19 cellular contexts compared by ENCODE assay signal in genomic region chr10:124067825-124068400, GRCh38. TPM values are rescaled to one million over a fixed set of nuclear protein-coding genes. Genes with fewer than 3 reads are reported as not detected.
DNase-seq lines count a peak whose midpoint lies in the region; ATAC-seq and TF ChIP-seq lines count a peak whose summit lies in the region.
"Had no signal": no experiment of that assay in that cellular context is flagged by ENCODE, and none has a peak within 500 bp of the region (broad histone marks: within the 10 kb centered on the region; RNA-seq: fewer than 3 reads in every experiment).

No MANE protein-coding gene starts in this region.

- H3K79me2 ChIP-seq in DOHH2 (ENCODE audit: control insufficient read depth, low read length), result peaks cover 82% of the 10 kb centered on the region
- H3K79me2 ChIP-seq in OCI-LY3 (ENCODE audit: low read length), result no peaks in the 10 kb centered on the region
- H3K79me2 ChIP-seq in SK-N-SH (ENCODE audit: insufficient read depth), result no peaks in the 10 kb centered on the region

- H3K9ac ChIP-seq in OCI-LY3 (ENCODE audit: low read length) (no peak overlapping the region), SK-N-SH (no peak overlapping the region)

- H3K4me2 ChIP-seq in DOHH2 (ENCODE audit: low read length) (peak overlapping the region; percentile 87), OCI-LY3 (ENCODE audit: low read length) (peak overlapping the region; percentile 32), SK-N-SH (no peak overlapping the region)

- peaks cover 100% of the 10 kb centered on the region for H3K4me1 ChIP-seq in DOHH2 (ENCODE audit: control insufficient read depth, low read length)
- peaks cover 62% of the 10 kb centered on the region for H3K4me1 ChIP-seq in OCI-LY3 (ENCODE audit: low read length)
- peaks cover 12 to 94% (median 93%) of the 10 kb centered on the region in 4 donors for H3K4me1 ChIP-seq in esophagus muscularis mucosa
- peaks cover 43% of the 10 kb centered on the region for H3K4me1 ChIP-seq in upper lobe of right lung
- peaks cover 0 to 13% of the 10 kb centered on the region in 2 experiments; a peak in 1 of 4 replicates for H3K4me1 ChIP-seq in SK-N-SH (ENCODE audit: control insufficient read depth in 1 of 2, insufficient read depth in 2 of 2, low read depth in 1 of 2, low read length in 1 of 2)

- 83% methylated on average over 14 of the region's 14 CpGs for WGBS in esophagus muscularis mucosa
- WGBS in SK-N-SH (ENCODE audit: low lambda C conversion rate), result 53% methylated on average over 13 of the region's 14 CpGs

- intact Hi-C loops in esophagus muscularis mucosa (cut with DNase I) (no loop called here), upper lobe of right lung (cut with DNase I) (no loop called here)

- TF ChIP-seq POLR2A in esophagus muscularis mucosa (IDR thresholded peaks at IDR 0.05; ENCODE audit: low read depth), result no peak

- no peak for TF ChIP-seq RAD21 in SK-N-SH (IDR thresholded peaks at IDR 0.05; ENCODE audit: low read length)

- H2AFZ ChIP-seq in OCI-LY3 (ENCODE audit: low read depth, low read length) (no peak overlapping the region), SK-N-SH (ENCODE audit: low read depth) (no peak overlapping the region)

- CTCF ChIA-PET in SK-N-SH (lab: Yijun Ruan, JAX), result interaction anchor here (1.1 to 1.2 kb wide), 2 partner anchors 73 to 321 kb away, joined by 4 read pairs; no protein-coding TSS in a partner anchor

- H3K9me3 ChIP-seq in DOHH2 (ENCODE audit: control insufficient read depth, insufficient read depth, low read length) (no peaks in the 10 kb centered on the region), OCI-LY3 (ENCODE audit: insufficient read depth, low read length) (no peaks in the 10 kb centered on the region), esophagus muscularis mucosa (no peaks in the 10 kb centered on the region), upper lobe of right lung (no peaks in the 10 kb centered on the region), SK-N-SH (no peaks in the 10 kb centered on the region)
- H3K9me3 ChIP-seq: Peyer's patch had no signal

- H3K4me3 ChIP-seq in DOHH2 (ENCODE audit: low read length), result peak overlapping the region; percentile 48
- H3K4me3 ChIP-seq in OCI-LY3 (ENCODE audit: low read length), result no peak overlapping the region
- H3K4me3 ChIP-seq in esophagus muscularis mucosa, result no peak overlapping the region
- H3K4me3 ChIP-seq in upper lobe of right lung, result no peak overlapping the region
- no peak overlapping the region for H3K4me3 ChIP-seq in SK-N-SH (ENCODE audit: low read depth in 2 of 2, low read length in 1 of 2)
- H3K4me3 ChIP-seq: Peyer's patch had no signal

- H3K27me3 ChIP-seq in DOHH2 (ENCODE audit: control insufficient read depth, low read length) (no peaks in the 10 kb centered on the region), OCI-LY3 (ENCODE audit: low read depth, low read length) (peaks cover 58% of the 10 kb centered on the region), esophagus muscularis mucosa (no peaks in the 10 kb centered on the region), upper lobe of right lung (no peaks in the 10 kb centered on the region), SK-N-SH (ENCODE audit: insufficient read depth) (no peaks in the 10 kb centered on the region)
- H3K27me3 ChIP-seq: Peyer's patch had no signal

- no peak for TF ChIP-seq CTCF in DOHH2 (IDR thresholded peaks at IDR 0.05; ENCODE audit: low read depth, low read length, poor library complexity, severe bottlenecking)
- no peak for TF ChIP-seq CTCF in OCI-LY3 (IDR thresholded peaks at IDR 0.05; ENCODE audit: low read depth, low read length)
- no peak for TF ChIP-seq CTCF in esophagus muscularis mucosa (IDR thresholded peaks at IDR 0.05)
- no peak for TF ChIP-seq CTCF in upper lobe of right lung (IDR thresholded peaks at IDR 0.05)
- TF ChIP-seq CTCF in SK-N-SH (IDR thresholded peaks at IDR 0.05), result no peak

- H3K36me3 ChIP-seq in DOHH2 (ENCODE audit: control insufficient read depth, low read length) (peaks cover 32% of the 10 kb centered on the region), OCI-LY3 (replicated peaks; ENCODE audit: low read depth, low read length) (no peaks in the 10 kb centered on the region), esophagus muscularis mucosa (no peaks in the 10 kb centered on the region), upper lobe of right lung (no peaks in the 10 kb centered on the region), SK-N-SH (replicated peaks in 1 of 2; ENCODE audit: control insufficient read depth in 1 of 2, insufficient read depth in 2 of 2, low read length in 1 of 2) (no peaks in the 10 kb centered on the region)
- H3K36me3 ChIP-seq: Peyer's patch had no signal

- no peaks in the 10 kb centered on the region for H3K9me2 ChIP-seq in DOHH2 (replicated peaks; ENCODE audit: control insufficient read depth, low read length)
- H3K9me2 ChIP-seq in SK-N-SH, result no peaks in the 10 kb centered on the region

- H3K27ac ChIP-seq in DOHH2 (ENCODE audit: low read depth, low read length) (peak overlapping the region; percentile 99), OCI-LY3 (ENCODE audit: low read length) (no peak overlapping the region), esophagus muscularis mucosa (replicated peaks in 1 of 4) (peak overlapping the region; percentile 3 to 78 (median 54)), upper lobe of right lung (peak overlapping the region; percentile 24), SK-N-SH (ENCODE audit: low read depth in 2 of 2, low read length in 1 of 2) (no peak overlapping the region)
- H3K27ac ChIP-seq: C4-2B, HL-60 had no signal

- POLR2A ChIA-PET in SK-N-SH (lab: Yijun Ruan, JAX), result no interaction called here

- no peak for ATAC-seq in upper lobe of right lung
- ATAC-seq in HG03045 (IDR thresholded peaks at IDR 0.05; ENCODE audit: unreplicated experiment), result no peak

- DNase-seq in esophagus muscularis mucosa (ENCODE audit: extremely low spot score) (no peak), upper lobe of right lung (no peak), NCI-H146 (lab: John Stamatoyannopoulos, UW) (no peak), SK-N-SH (no peak)
- DNase-seq: DMS79 treated with DMSO at 0.1 percent for 48 hours, H7, HFFc6, IMR-90, NCI-H187 treated with DMSO at 0.1 percent for 48 hours, NCI-H226, NCI-H82, Peyer's patch, Right ventricle myocardium superior had no signal

- H3F3A ChIP-seq in DOHH2 (ENCODE audit: control insufficient read depth, insufficient read depth) (peaks cover 46% of the 10 kb centered on the region), SK-N-SH (replicated peaks; ENCODE audit: insufficient read depth) (no peaks in the 10 kb centered on the region)

- TF ChIP-seq EP300 in esophagus muscularis mucosa (IDR thresholded peaks at IDR 0.05) (no peak), SK-N-SH (IDR thresholded peaks at IDR 0.05; ENCODE audit: borderline replicate concordance in 1 of 2, low read depth in 1 of 2, low read length in 1 of 2) (no peak)

- H4K20me1 ChIP-seq in DOHH2 (ENCODE audit: control insufficient read depth, insufficient read depth, low read depth, low read length) (no peaks in the 10 kb centered on the region), OCI-LY3 (ENCODE audit: insufficient read depth, low read length) (no peaks in the 10 kb centered on the region), SK-N-SH (ENCODE audit: insufficient read depth) (no peaks in the 10 kb centered on the region)

TF ChIP-seq in SK-N-SH, 30 proteins besides CTCF, POLR2A, EP300 and RAD21:
- TF ChIP-seq CHD2 (IDR thresholded peaks at IDR 0.05; ENCODE audit: low read length, partially characterized antibody), result no peak
- no peak for TF ChIP-seq FOXM1 (IDR thresholded peaks at IDR 0.05; ENCODE audit: low read depth)
- no peak for TF ChIP-seq EZH2phosphoT487 (IDR thresholded peaks at IDR 0.05; ENCODE audit: borderline replicate concordance, low read depth)
TF ChIP-seq in SK-N-SH: peak in this region for 0.

RNA-seq across cellular contexts. Expression of gene CHST15, which starts 25.5 kb away (rescaled TPM):
- 10 to 100 TPM; 48.2 to 76.1 (median 62.5) TPM for total RNA-seq in esophagus muscularis mucosa
- total RNA-seq in upper lobe of right lung, result 49.2 TPM
- 0.02 TPM in 2 replicates for polyA plus RNA-seq in SK-N-SH (2012; rRNA removed)
- 0.01 and 0.05 TPM in 2 replicates for polyA plus RNA-seq in SK-N-SH (2012; cell fraction: cytosol; rRNA removed)
- 0.02 and 0.06 TPM in 2 replicates for polyA plus RNA-seq in SK-N-SH (2012; cell fraction: nucleus; rRNA removed)
- total RNA-seq: G401 had no signal

Comparison
In these comparisons a context has a peak if more than half of its experiments do, and no peak if none do; other contexts are left out.
1. H3K27ac ChIP-seq: peak in DOHH2 (single experiment), esophagus muscularis mucosa (4 of 4) and upper lobe of right lung (single experiment); none in OCI-LY3 (single experiment) and SK-N-SH (0 of 2).